In the genomic region with DNA sequence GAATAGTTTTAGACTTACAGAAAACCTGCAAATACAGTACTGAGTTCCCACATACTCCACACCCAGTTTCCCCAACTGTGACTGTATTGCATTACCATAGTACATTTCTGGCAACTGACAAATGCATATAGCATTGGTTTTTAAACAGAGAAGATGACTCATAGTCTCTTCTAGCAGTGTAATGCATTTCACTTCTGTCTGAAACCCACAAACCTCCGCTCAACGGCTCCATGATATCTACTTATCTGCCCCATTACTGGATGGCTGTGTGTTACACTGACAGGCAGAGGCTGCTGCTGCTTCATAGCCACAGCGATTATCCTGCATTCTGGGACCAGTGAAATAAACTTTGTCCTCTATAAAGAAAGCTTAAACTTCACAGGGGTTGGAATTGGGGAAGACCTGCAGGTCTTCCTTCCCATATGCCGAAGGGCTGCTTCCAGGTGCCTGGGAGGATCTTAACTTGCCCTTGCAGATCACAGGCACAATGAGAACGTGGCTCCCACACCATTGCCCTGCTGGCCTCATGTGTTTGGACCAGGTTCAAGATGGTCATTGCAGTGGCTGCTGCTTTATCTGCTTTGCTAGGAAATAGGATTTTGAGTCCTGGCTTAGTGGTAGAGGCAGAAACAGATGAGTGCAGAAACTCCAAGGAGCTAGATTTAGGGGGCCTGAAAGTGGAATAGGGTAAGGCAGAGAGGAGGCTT, we compare ENCODE assay signal across 10 cellular contexts.
DNase-seq lines count a peak whose midpoint lies in the region; ATAC-seq and TF ChIP-seq lines count a peak whose summit lies in the region.
"Had no signal": no experiment of that assay in that cellular context is flagged by ENCODE, and none has a peak within 500 bp of the region (broad histone marks: within the 10 kb centered on the region; RNA-seq: fewer than 3 reads in every experiment).

No MANE protein-coding gene starts in this region.

- DNase-seq in cardiac muscle cell (ENCODE audit: low read depth in 1 of 2, low spot score in 1 of 2) (peak in 1 of 2 donors; percentile 95), left ventricle myocardium superior (no peak), HPDE6-E6E7 (ENCODE audit: extremely low spot score) (peak; percentile 64), adipocyte (ENCODE audit: low read depth) (peak; percentile 1), OCI-M2 (lab: John Stamatoyannopoulos, UW; ENCODE audit: unreplicated experiment) (no peak), upper lobe of left lung (no peak)
- DNase-seq in activated CD4-positive, alpha-beta T cell treated with anti-CD3 and anti-CD28 coated beads for 1 hour = no peak
- DNase-seq: activated naive CD8-positive, alpha-beta T cell treated with anti-CD3 and anti-CD28 coated beads for 36 hours; AML-193 had no signal

- no peak for TF ChIP-seq EP300 in upper lobe of left lung (IDR thresholded peaks at IDR 0.05)

- H3K27me3 ChIP-seq in cardiac muscle cell (no peaks in the 10 kb centered on the region), adipocyte (replicated peaks; ENCODE audit: control insufficient read depth, insufficient read depth, low read length) (peaks cover 9% of the 10 kb centered on the region), upper lobe of left lung (no peaks in the 10 kb centered on the region)

- no peak for TF ChIP-seq POLR2A in upper lobe of left lung (IDR thresholded peaks at IDR 0.05)

- TF ChIP-seq CTCF in cardiac muscle cell (IDR thresholded peaks at IDR 0.05; ENCODE audit: low read depth, low read length) (peak; percentile 12), upper lobe of left lung (IDR thresholded peaks at IDR 0.05) (no peak)

- H3K27ac ChIP-seq in cardiac muscle cell (no peak overlapping the region), upper lobe of left lung (no peak overlapping the region)

- no peak overlapping the region for H3K4me3 ChIP-seq in cardiac muscle cell
- no peak overlapping the region for H3K4me3 ChIP-seq in adipocyte (ENCODE audit: low read length)
- H3K4me3 ChIP-seq in upper lobe of left lung = no peak overlapping the region

- intact Hi-C loops in left ventricle myocardium superior (cut with micrococcal nuclease) = no loop called here

- H3K4me1 ChIP-seq in cardiac muscle cell (ENCODE audit: low read depth) (no peaks in the 10 kb centered on the region), adipocyte (ENCODE audit: control insufficient read depth, insufficient read depth, low read length) (no peaks in the 10 kb centered on the region), upper lobe of left lung (no peaks in the 10 kb centered on the region)

- H3K9me3 ChIP-seq in cardiac muscle cell (ENCODE audit: low read depth) = no peaks in the 10 kb centered on the region
- H3K9me3 ChIP-seq in adipocyte (ENCODE audit: control insufficient read depth, low read length) = no peaks in the 10 kb centered on the region
- H3K9me3 ChIP-seq in upper lobe of left lung = no peaks in the 10 kb centered on the region

- H3K9ac ChIP-seq in adipocyte (ENCODE audit: low read length) = no peak overlapping the region

- 72 to 76% methylated on average over 4 to 5 of the region's 5 CpGs for WGBS in upper lobe of left lung, 2 donors

- ATAC-seq in left ventricle myocardium superior = no peak
- no peak for ATAC-seq in HG02970 (IDR thresholded peaks at IDR 0.05; ENCODE audit: low FRiP score, unreplicated experiment)
- ATAC-seq in upper lobe of left lung (ENCODE audit: low FRiP score in 2 of 2) = no peak

- H3K36me3 ChIP-seq in cardiac muscle cell (no peaks in the 10 kb centered on the region), adipocyte (ENCODE audit: control insufficient read depth, insufficient read depth, low read length, severe bottlenecking) (no peaks in the 10 kb centered on the region), upper lobe of left lung (no peaks in the 10 kb centered on the region)

Comparison
In these comparisons a context has a peak if more than half of its experiments do, and no peak if none do; other contexts are left out.
1. DNase-seq: peak in HPDE6-E6E7 (single experiment) and adipocyte (single experiment); none in left ventricle myocardium superior (single experiment), OCI-M2 (single experiment), upper lobe of left lung (0 of 2) and activated CD4-positive, alpha-beta T cell treated with anti-CD3 and anti-CD28 coated beads for 1 hour (single experiment).